12 cellular contexts compared by ENCODE assay signal in the genomic region with DNA sequence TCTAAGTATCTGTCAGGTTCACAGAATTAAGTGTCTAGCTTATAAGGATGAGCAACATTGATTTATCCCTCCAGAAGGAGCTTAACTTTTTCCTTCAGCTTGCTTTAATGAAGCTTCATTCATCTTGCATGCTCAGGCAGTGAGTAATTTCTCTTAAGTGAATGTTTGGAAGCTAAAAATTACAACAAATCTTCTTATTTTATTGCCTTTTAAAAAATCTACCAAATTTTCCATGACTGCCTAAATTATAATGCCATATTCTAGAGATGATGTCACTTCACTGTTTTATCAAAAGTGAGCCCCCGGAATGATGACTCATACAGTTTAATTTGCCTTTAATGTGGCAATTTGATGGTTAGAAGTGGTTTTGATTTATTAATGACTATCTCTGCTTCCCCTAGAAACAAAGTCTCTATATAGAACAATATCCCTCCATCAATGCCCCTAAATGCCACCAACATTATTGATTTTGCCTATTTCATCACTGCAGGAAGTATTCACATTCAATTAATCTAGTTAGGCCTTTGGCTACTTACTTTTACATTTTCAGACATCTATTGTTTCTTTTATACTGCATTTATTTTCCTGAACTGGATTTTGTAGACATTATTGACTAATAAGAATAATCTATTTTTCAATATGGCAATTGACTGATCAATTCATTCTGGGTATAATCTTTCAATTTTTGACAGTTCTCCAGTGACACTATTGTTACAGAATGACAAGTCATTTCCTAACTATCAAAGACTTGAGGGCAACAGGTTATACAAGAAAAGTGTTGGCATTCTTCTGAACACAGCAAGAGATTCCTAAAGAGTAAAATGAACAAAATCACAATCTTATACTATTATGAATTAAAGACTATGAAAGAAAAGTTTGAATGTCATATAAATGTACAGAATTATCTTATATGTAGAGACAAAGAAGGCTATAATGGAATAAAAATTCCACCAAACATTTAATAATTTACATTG.
DNase-seq lines count a peak whose midpoint lies in the region; ATAC-seq and TF ChIP-seq lines count a peak whose summit lies in the region.
"Had no signal": no experiment of that assay in that cellular context is flagged by ENCODE, and none has a peak within 500 bp of the region (broad histone marks: within the 10 kb centered on the region; RNA-seq: fewer than 3 reads in every experiment).

No MANE protein-coding gene starts in this region.

- H3K4me3 ChIP-seq in ascending aorta (no peak overlapping the region), left lung (no peak overlapping the region)
- H3K4me3 ChIP-seq: HAP-1, skin epidermis had no signal

- intact Hi-C loops in ascending aorta (cut with DNase I) (no loop called here), left lung (cut with DNase I) (no loop called here)

- TF ChIP-seq CTCF in ascending aorta (IDR thresholded peaks at IDR 0.05), result no peak
- TF ChIP-seq CTCF in left lung (IDR thresholded peaks at IDR 0.05), result no peak

- H3K27ac ChIP-seq in ascending aorta, result peak overlapping the region; percentile 21 to 59
- H3K27ac ChIP-seq in left lung, result no peak overlapping the region
- H3K27ac ChIP-seq: skin epidermis had no signal

- H3K9me3 ChIP-seq in ascending aorta (peaks cover 0 to 14% of the 10 kb centered on the region in 2 donors), left lung (peaks cover 0 to 25% of the 10 kb centered on the region in 2 donors)
- H3K9me3 ChIP-seq: HAP-1 had no signal

- peak; percentile 64 for DNase-seq in AG08395 (ENCODE audit: low spot score)
- peak; percentile 51 for DNase-seq in HCEC 1CT
- DNase-seq in ascending aorta (ENCODE audit: low spot score in 2 of 2), result no peak
- DNase-seq in left lung, result no peak
- DNase-seq in ureter (ENCODE audit: low spot score), result no peak
- DNase-seq in NCI-H128 (lab: John Stamatoyannopoulos, UW; ENCODE audit: unreplicated experiment), result no peak
- DNase-seq in HuH-7.5 (ENCODE audit: low spot score), result no peak
- DNase-seq: activated CD4-positive, alpha-beta T cell treated with anti-CD3 and anti-CD28 coated beads, Interleukin-2, amount 50 U/mL, for 4 hours; stimulated activated naive CD4-positive, alpha-beta T cell had no signal

- H3K4me1 ChIP-seq in ascending aorta (peaks cover 0 to 8% of the 10 kb centered on the region in 2 donors), left lung (no peaks in the 10 kb centered on the region)
- H3K4me1 ChIP-seq: HAP-1 had no signal

- peak; percentile 13 for ATAC-seq in left lung
- no peak for ATAC-seq in HG03354 (IDR thresholded peaks at IDR 0.05; ENCODE audit: poor library complexity, severe bottlenecking, unreplicated experiment)

- H3K27me3 ChIP-seq in ascending aorta (no peaks in the 10 kb centered on the region), left lung (no peaks in the 10 kb centered on the region)

- H3K36me3 ChIP-seq in ascending aorta (no peaks in the 10 kb centered on the region), left lung (no peaks in the 10 kb centered on the region)
- H3K36me3 ChIP-seq: HAP-1 had no signal

Comparison
In these comparisons a context has a peak if more than half of its experiments do, and no peak if none do; other contexts are left out.
1. DNase-seq: peak in AG08395 (single experiment) and HCEC 1CT (single experiment); none in ascending aorta (0 of 2), left lung (0 of 2), ureter (single experiment), NCI-H128 (single experiment) and HuH-7.5 (single experiment).
2. H3K27ac ChIP-seq: peak in ascending aorta (2 of 2); none in left lung (0 of 2).